In genomic region chr12:4829793-4830162, GRCh38 we compare ENCODE assay signal across 10 cellular contexts.
A peak's percentile ranks its signal among the peaks of the same experiment; 100 is the strongest.
DNase-seq lines count a peak whose midpoint lies in the region; ATAC-seq, FAIRE-seq and TF ChIP-seq lines count a peak whose summit lies in the region.
"Had no signal": no experiment of that assay in that cellular context is flagged by ENCODE, and none has a peak within 500 bp of the region (broad histone marks: within the 10 kb centered on the region; RNA-seq: fewer than 3 reads in every experiment).

No MANE protein-coding gene starts in this region.

- 76% methylated on average over 6 of the region's 6 CpGs for WGBS in mammary epithelial cell (ENCODE audit: low coverage, missing lambda C conversion rate)

- H3K4me1 ChIP-seq in mammary epithelial cell (ENCODE audit: insufficient read depth, low read length): no peaks in the 10 kb centered on the region
- H3K4me1 ChIP-seq: left ventricle myocardium inferior had no signal

- CTCF ChIA-PET in mammary epithelial cell (lab: Charles Lee; ENCODE audit: low non-redundant PET): no interaction called here

- dilution Hi-C loops in mammary epithelial cell (cut with HindIII; ENCODE audit: low sequenced_read_pairs): no loop called here

- peak; percentile 13 for ATAC-seq in GM21737 (IDR thresholded peaks at IDR 0.05; ENCODE audit: unreplicated experiment)

- TF ChIP-seq CTCF in mammary epithelial cell (conservative IDR thresholded peaks at IDR 0.05 in 1 of 2, IDR thresholded peaks at IDR 0.05 in 1 of 2; ENCODE audit: extremely low read depth in 1 of 2, insufficient read depth in 1 of 2, low read depth in 1 of 2, low read length in 2 of 2): no peak

- no peak overlapping the region for H3K9ac ChIP-seq in mammary epithelial cell (ENCODE audit: insufficient read depth, low read length)

- no peak overlapping the region for H3K27ac ChIP-seq in mammary epithelial cell (ENCODE audit: insufficient read depth, low read depth, low read length)
- H3K27ac ChIP-seq: left ventricle myocardium inferior had no signal

- H3K79me2 ChIP-seq in mammary epithelial cell (ENCODE audit: insufficient read depth, low read length): no peaks in the 10 kb centered on the region

- no peak for FAIRE-seq in RCC 7860 (lab: Jason Lieb, UNC)

- in situ Hi-C loops in mammary epithelial cell (cut with MboI; ENCODE audit: low sequenced_read_pairs in 2 of 2): no loop called here

- DNase-seq in NCI-H1417 (lab: John Stamatoyannopoulos, UW): peak; percentile 17 to 80 (median 52)
- DNase-seq in NCI-H1417 treated with DMSO at 0.1 percent for 48 hours (lab: John Stamatoyannopoulos, UW): no peak
- peak; percentile 68 for DNase-seq in NCI-H1092 (lab: John Stamatoyannopoulos, UW)
- peak; percentile 51 for DNase-seq in islet precursor cell
- no peak for DNase-seq in RCC 7860 (ENCODE audit: low spot score)
- no peak for DNase-seq in mammary epithelial cell
- DNase-seq in NCI-H2196 treated with DMSO at 0.1 percent for 48 hours (lab: John Stamatoyannopoulos, UW; ENCODE audit: unreplicated experiment): no peak
- DNase-seq: left ventricle myocardium inferior, NCI-H526 had no signal

- no peaks in the 10 kb centered on the region for H3K27me3 ChIP-seq in mammary epithelial cell (ENCODE audit: insufficient read depth, low read length)

- H2AFZ ChIP-seq in mammary epithelial cell (ENCODE audit: low read depth, low read length): no peak overlapping the region

- H4K20me1 ChIP-seq in mammary epithelial cell (ENCODE audit: insufficient read depth, low read length): no peaks in the 10 kb centered on the region

- no peaks in the 10 kb centered on the region for H3K36me3 ChIP-seq in mammary epithelial cell (ENCODE audit: insufficient read depth, low read length)
- H3K36me3 ChIP-seq: left ventricle myocardium inferior had no signal

- no peak overlapping the region for H3K4me2 ChIP-seq in mammary epithelial cell (ENCODE audit: insufficient read depth, low read depth, low read length)

- no TSS peak for BruUV-seq in mammary epithelial cell (replicated peaks; lab: Mats Ljungman, UMichigan)

- intact Hi-C loops in mammary epithelial cell (cut with micrococcal nuclease): no loop called here

- H3K9me3 ChIP-seq in mammary epithelial cell (replicated peaks; ENCODE audit: insufficient read depth, low read length): no peaks in the 10 kb centered on the region
- H3K9me3 ChIP-seq: left ventricle myocardium inferior had no signal

- H3K4me3 ChIP-seq in mammary epithelial cell (replicated peaks in 1 of 3; ENCODE audit: insufficient read depth in 1 of 3, low read depth in 2 of 3, low read length in 3 of 3): no peak overlapping the region
- H3K4me3 ChIP-seq: left ventricle myocardium inferior had no signal

Comparison
In these comparisons a context has a peak if more than half of its experiments do, and no peak if none do; other contexts are left out.
1. DNase-seq: peak in NCI-H1417 (3 of 3), NCI-H1092 (single experiment) and islet precursor cell (single experiment); none in NCI-H1417 treated with DMSO at 0.1 percent for 48 hours (single experiment), RCC 7860 (single experiment), mammary epithelial cell (single experiment) and NCI-H2196 treated with DMSO at 0.1 percent for 48 hours (single experiment).